In the genomic region with DNA sequence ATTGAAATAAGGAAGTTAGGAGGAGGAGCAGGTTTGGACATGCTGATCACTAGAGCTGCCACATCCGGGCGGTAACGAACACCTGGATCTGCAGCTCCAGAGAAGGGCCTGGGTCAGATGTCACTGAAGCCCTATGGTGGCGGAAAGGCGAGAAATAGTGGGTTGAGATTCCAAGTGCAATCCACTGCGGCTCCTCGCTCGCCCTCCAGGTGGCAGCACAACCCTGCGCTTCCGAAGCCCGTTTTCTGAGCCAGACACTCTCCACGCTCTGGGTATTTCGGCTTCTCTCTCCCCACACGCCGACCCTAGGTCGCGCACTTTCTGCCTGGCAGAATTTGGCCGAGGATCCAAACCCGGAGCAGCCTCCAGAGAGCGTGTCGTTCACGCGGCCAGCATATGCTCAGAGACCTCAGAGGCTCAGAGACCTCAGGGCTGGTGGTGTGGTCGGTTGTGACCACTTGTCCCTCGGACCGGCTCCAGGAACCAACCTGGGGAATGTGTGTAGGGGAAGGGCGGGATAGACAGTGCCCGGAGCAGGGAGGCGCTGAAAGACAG, we compare ENCODE assay signal across 8 cellular contexts. TPM values are rescaled to one million over a fixed set of nuclear protein-coding genes. Genes with fewer than 3 reads are reported as not detected.
A peak's percentile ranks its signal among the peaks of the same experiment; 100 is the strongest.
DNase-seq lines count a peak whose midpoint lies in the region; ATAC-seq and TF ChIP-seq lines count a peak whose summit lies in the region.

No MANE protein-coding gene starts in this region.

- no peaks in the 10 kb centered on the region for H3K36me3 ChIP-seq in spleen

- peak overlapping the region in 6 of 8 donors; percentile 47 to 69 (median 62) for H3K27ac ChIP-seq in spleen

- peak; percentile 61 for ATAC-seq in HG02938 (IDR thresholded peaks at IDR 0.05; ENCODE audit: unreplicated experiment)
- ATAC-seq in GM19397 (IDR thresholded peaks at IDR 0.05; ENCODE audit: unreplicated experiment) = no peak

- 0 to 1% (median 1%) methylated on average over 12 to 29 of the region's 29 CpGs for whole genome bisulfite sequencing in spleen, 5 donors

- TF ChIP-seq POLR2A in spleen (IDR thresholded peaks at IDR 0.05) = no peak

- DNase-seq in GM03348 (ENCODE audit: low spot score) (peak; percentile 91), NCI-H2171 treated with DMSO at 0.1 percent for 48 hours (lab: John Stamatoyannopoulos, UW) (peak; percentile 92), cardiac fibroblast (ENCODE audit: low read depth in 2 of 2) (peak; percentile 85 to 86), inferior parietal cortex (ENCODE audit: extremely low spot score) (peak; percentile 84), spleen (peak; percentile 95)
- peak; percentile 68 to 75 (median 71) for DNase-seq in activated CD4-positive, CD25-positive, alpha-beta regulatory T cell (lab: John Stamatoyannopoulos, UW)

- peak; percentile 99 for TF ChIP-seq CTCF in cardiac fibroblast (IDR thresholded peaks at IDR 0.05; ENCODE audit: low read depth, low read length)
- TF ChIP-seq CTCF in spleen (IDR thresholded peaks at IDR 0.05 in 8 of 11, conservative IDR thresholded peaks at IDR 0.05 in 3 of 11) = peak; percentile 77 to 98 (median 94)

- H3K4me3 ChIP-seq in cardiac fibroblast (replicated peaks in 1 of 2; ENCODE audit: low read depth in 2 of 2, low read length in 2 of 2) (peak overlapping the region; percentile 36 to 52), spleen (peak overlapping the region; percentile 30 to 67 (median 43))

- no peaks in the 10 kb centered on the region for H3K9me3 ChIP-seq in spleen

- H3K4me1 ChIP-seq in spleen = peaks cover 17 to 34% (median 30%) of the 10 kb centered on the region in 6 donors

- intact Hi-C loops in spleen (cut with DNase I; ENCODE audit: low total_unique reads) = loop anchor here (2.0 kb wide), 1 partner anchor 16 kb away; no protein-coding TSS in a partner anchor

- H3K27me3 ChIP-seq in spleen (replicated peaks in 1 of 7) = peaks cover 0 to 55% (median 20%) of the 10 kb centered on the region in 7 donors

RNA-seq across cellular contexts. Expression of a gene that starts 0.9 kb away (rescaled TPM):
- total RNA-seq in spleen = 1 to 10 TPM in 1 of 7 donors, under 1 TPM in 6; 0.39 to 1.6 (median 0.51) TPM
- polyA plus RNA-seq in spleen = under 1 TPM; 0.07 to 0.56 (median 0.29) TPM

RNA-seq across cellular contexts. Expression of a gene that starts 13.8 kb away (rescaled TPM):
- under 1 TPM in 3 of 7 donors, not detected in 4; 0.11 to 0.40 (median 0.19) TPM for total RNA-seq in spleen
- polyA plus RNA-seq in spleen = under 1 TPM; 0.09 to 0.22 (median 0.12) TPM

RNA-seq across cellular contexts. Expression of a gene that starts 18.3 kb away (rescaled TPM):
- 1 to 10 TPM in 6 of 7 donors, under 1 TPM in 1; 0.74 to 6.6 (median 2.4) TPM for total RNA-seq in spleen
- 1 to 10 TPM; 2.9 to 6.0 (median 4.3) TPM for polyA plus RNA-seq in spleen

RNA-seq across cellular contexts. Expression of a gene that starts 26.8 kb away (rescaled TPM):
- 100 to 1,000 TPM; 117 to 326 (median 244) TPM for total RNA-seq in spleen
- 100 to 1,000 TPM; 310 to 426 (median 376) TPM for polyA plus RNA-seq in spleen

RNA-seq across cellular contexts. Expression of a gene that starts 28.6 kb away (rescaled TPM):
- 10 to 100 TPM; 22.1 to 40.3 (median 36.3) TPM for total RNA-seq in spleen
- polyA plus RNA-seq in spleen = 10 to 100 TPM; 36.2 to 40.2 (median 37.2) TPM
